In genomic region chr7:158858592-158859503, GRCh38 we compare ENCODE assay signal across 11 cellular contexts. TPM values are rescaled to one million over a fixed set of nuclear protein-coding genes. Genes with fewer than 3 reads are reported as not detected.
A peak's percentile ranks its signal among the peaks of the same experiment; 100 is the strongest.
DNase-seq lines count a peak whose midpoint lies in the region; ATAC-seq and TF ChIP-seq lines count a peak whose summit lies in the region.
"Had no signal": no experiment of that assay in that cellular context is flagged by ENCODE, and none has a peak within 500 bp of the region (broad histone marks: within the 10 kb centered on the region; RNA-seq: fewer than 3 reads in every experiment).

No MANE protein-coding gene starts in this region.

- no peaks in the 10 kb centered on the region for H3K27me3 ChIP-seq in ectodermal cell (ENCODE audit: control insufficient read depth, insufficient read depth, low read length, poor library complexity, severe bottlenecking)
- H3K27me3 ChIP-seq in parathyroid adenoma (ENCODE audit: control insufficient read depth, insufficient read depth, low read length), result no peaks in the 10 kb centered on the region

- H3K79me2 ChIP-seq in parathyroid adenoma, result peaks cover 3% of the 10 kb centered on the region

- H3K9ac ChIP-seq in parathyroid adenoma, result no peak overlapping the region

- peak; percentile 40 for DNase-seq in NCI-H82 (lab: John Stamatoyannopoulos, UW)
- DNase-seq in NCI-H82 treated with DMSO at 0.1 percent for 48 hours (lab: John Stamatoyannopoulos, UW; ENCODE audit: unreplicated experiment), result no peak
- peak; percentile 16 for DNase-seq in NCI-H460 (ENCODE audit: extremely low read depth, low read depth)
- DNase-seq in mucosa of descending colon, result no peak
- DNase-seq in KG1 (lab: John Stamatoyannopoulos, UW), result no peak
- no peak for DNase-seq in foreskin fibroblast
- DNase-seq: 8988T, cerebellar nuclear complex, WERI-Rb-1 had no signal

- H3K4me1 ChIP-seq in ectodermal cell (ENCODE audit: control insufficient read depth, insufficient read depth, low read length) (peaks cover 11% of the 10 kb centered on the region), parathyroid adenoma (peaks cover 10% of the 10 kb centered on the region), mucosa of descending colon (ENCODE audit: low read depth) (peaks cover 9% of the 10 kb centered on the region)

- H3K9me3 ChIP-seq in ectodermal cell (ENCODE audit: control insufficient read depth, low read length) (no peaks in the 10 kb centered on the region), parathyroid adenoma (ENCODE audit: control insufficient read depth, low read length) (no peaks in the 10 kb centered on the region), mucosa of descending colon (no peaks in the 10 kb centered on the region)

- H3K36me3 ChIP-seq in ectodermal cell (ENCODE audit: control insufficient read depth, insufficient read depth, low read length) (no peaks in the 10 kb centered on the region), parathyroid adenoma (ENCODE audit: control insufficient read depth, insufficient read depth, low read length) (no peaks in the 10 kb centered on the region), mucosa of descending colon (ENCODE audit: low read depth) (no peaks in the 10 kb centered on the region)
- H3K36me3 ChIP-seq: WERI-Rb-1 had no signal

- WGBS in ectodermal cell, 2 experiments, result 0 to 13% methylated on average over 3 to 4 of the region's 5 CpGs

- H3K4me3 ChIP-seq in ectodermal cell (ENCODE audit: insufficient read depth, low read depth, low read length) (no peak overlapping the region), parathyroid adenoma (ENCODE audit: low read depth, low read length) (no peak overlapping the region), mucosa of descending colon (no peak overlapping the region), foreskin fibroblast (ENCODE audit: low read depth in 1 of 2, low read length in 2 of 2) (no peak overlapping the region)

- intact Hi-C loops in mucosa of descending colon (cut with DNase I, micrococcal nuclease), result no loop called here

- TF ChIP-seq CTCF in parathyroid adenoma (IDR thresholded peaks at IDR 0.05) (no peak), mucosa of descending colon (IDR thresholded peaks at IDR 0.05) (no peak), foreskin fibroblast (IDR thresholded peaks at IDR 0.05; ENCODE audit: low read depth, low read length) (no peak)

- no peak overlapping the region for H2AFZ ChIP-seq in parathyroid adenoma

- ATAC-seq in mucosa of descending colon, result no peak

- no peak overlapping the region for H3K4me2 ChIP-seq in parathyroid adenoma (ENCODE audit: low read length)

- peak overlapping the region; percentile 69 for H3K27ac ChIP-seq in ectodermal cell (ENCODE audit: insufficient read depth, low read depth, low read length, poor library complexity, severe bottlenecking)
- H3K27ac ChIP-seq in parathyroid adenoma, result peak overlapping the region; percentile 15
- H3K27ac ChIP-seq: WERI-Rb-1 had no signal

RNA-seq across cellular contexts. Expression of gene DYNC2I1, which starts 2.5 kb away (rescaled TPM):
- 6.1 and 6.7 TPM in 2 replicates for total RNA-seq in NCI-H460 (2014; rRNA removed; shearing (Covaris generic))
- polyA plus RNA-seq in NCI-H460 (2014; cell fraction: nucleus; rRNA removed), result 4.4 and 5.7 TPM in 2 replicates
- polyA plus RNA-seq in ectodermal cell (2013, experiment 1 of 4), result 26.2 TPM
- polyA plus RNA-seq in ectodermal cell (2013, experiment 2 of 4), result 21.4 TPM
- 15.1 TPM for polyA plus RNA-seq in ectodermal cell (2013, experiment 3 of 4)
- polyA plus RNA-seq in ectodermal cell (2013, experiment 4 of 4), result 16.7 TPM
- 10 to 100 TPM; 19.2 to 31.6 (median 30.8) TPM for total RNA-seq in mucosa of descending colon

RNA-seq across cellular contexts. Expression of gene ESYT2, which starts 29.5 kb away (rescaled TPM):
- 124 and 126 TPM in 2 replicates for total RNA-seq in NCI-H460 (2014; rRNA removed; shearing (Covaris generic))
- polyA plus RNA-seq in NCI-H460 (2014; cell fraction: nucleus; rRNA removed), result 58.0 and 84.6 TPM in 2 replicates
- 21.8 TPM for polyA plus RNA-seq in ectodermal cell (2013, experiment 1 of 4)
- polyA plus RNA-seq in ectodermal cell (2013, experiment 2 of 4), result 24.6 TPM
- polyA plus RNA-seq in ectodermal cell (2013, experiment 3 of 4), result 18.9 TPM
- polyA plus RNA-seq in ectodermal cell (2013, experiment 4 of 4), result 19.9 TPM
- total RNA-seq in mucosa of descending colon, result 10 to 100 TPM; 66.8 to 89.3 (median 69.0) TPM

Comparison
In these comparisons a context has a peak if more than half of its experiments do, and no peak if none do; other contexts are left out.
1. DNase-seq: peak in NCI-H82 (single experiment) and NCI-H460 (single experiment); none in NCI-H82 treated with DMSO at 0.1 percent for 48 hours (single experiment), mucosa of descending colon (0 of 3), KG1 (single experiment) and foreskin fibroblast (0 of 2).